In genomic region chr7:84582747-84583146, GRCh38 we compare ENCODE assay signal across 33 cellular contexts.
"Had no signal": no experiment of that assay in that cellular context is flagged by ENCODE, and none has a peak within 500 bp of the region (broad histone marks: within the 10 kb centered on the region; RNA-seq: fewer than 3 reads in every experiment).

No MANE protein-coding gene starts in this region.

- H3K27me3 ChIP-seq: adrenal gland, ascending aorta, body of pancreas, brain microvascular endothelial cell, breast epithelium, cardiac muscle cell had no signal

- DNase-seq: activated effector memory CD4-positive, alpha-beta T cell treated with anti-CD3 and anti-CD28 coated beads, Interleukin-2, amount 50 U/mL, for 16 hours; activated effector memory CD4-positive, alpha-beta T cell treated with Interleukin-2 at 50 U/mL for 16 hours; activated gamma-delta T cell; activated gamma-delta T cell treated with Interleukin-2 at 50 U/mL for 16 hours; activated naive CD4-positive, alpha-beta T cell; activated naive CD4-positive, alpha-beta T cell treated with anti-CD3 and anti-CD28 coated beads for 36 hours; activated naive CD4-positive, alpha-beta T cell treated with anti-CD3 and anti-CD28 coated beads, Interleukin-2, amount 10 ng/mL, durations not matched to agents 7 days and 5 days; activated naive CD4-positive, alpha-beta T cell treated with anti-CD3 and anti-CD28 coated beads, Interleukin-2, amount 50 U/mL, for 16 hours; activated naive CD4-positive, alpha-beta T cell treated with Interleukin-2 at 50 U/mL for 16 hours; activated naive CD8-positive, alpha-beta T cell treated with anti-CD3 and anti-CD28 coated beads for 36 hours; activated naive CD8-positive, alpha-beta T cell treated with anti-CD3 and anti-CD28 coated beads, Interleukin-2, amount 10 ng/mL, durations not matched to agents 7 days and 5 days; activated naive CD8-positive, alpha-beta T cell treated with anti-CD3 and anti-CD28 coated beads, Interleukin-2, amount 50 U/mL, for 24 hours; activated T-cell treated with anti-CD3 and anti-CD28 coated beads, Interleukin-2, amount 50 U/mL, for 24 hours; activated T-cell treated with anti-CD3 and anti-CD28 coated beads, Interleukin-2, amount 50 U/mL, for 4 hours; activated T-cell treated with anti-CD3 and anti-CD28 coated beads, Interleukin-2, amount 50 U/mL, for 48 hours; activated T-cell treated with anti-CD3 and anti-CD28 coated beads, Interleukin-2, amount 50 U/mL, for 72 hours; adrenal gland; amniotic stem cell; amygdala; anterior cingulate cortex; aorta; body of pancreas; brain microvascular endothelial cell; caudate nucleus; central memory CD4-positive, alpha-beta T cell; cerebellar nuclear complex had no signal

- FAIRE-seq: astrocyte, bronchial epithelial cell had no signal

- H3K27ac ChIP-seq: adrenal gland, ascending aorta, body of pancreas, brain microvascular endothelial cell, breast epithelium, cardiac muscle cell had no signal

- ATAC-seq: activated naive CD4-positive, alpha-beta T cell treated with anti-CD3 and anti-CD28 coated beads, Interleukin-2, amount 50 U/mL, for 72 hours; activated naive CD8-positive, alpha-beta T cell treated with anti-CD3 and anti-CD28 coated beads, Interleukin-2, amount 50 U/mL, for 24 hours; activated T-cell treated with anti-CD3 and anti-CD28 coated beads, Interleukin-2, amount 50 U/mL, for 4 hours; activated T-cell treated with anti-CD3 and anti-CD28 coated beads, Interleukin-2, amount 50 U/mL, for 72 hours; activated T-helper 17 cell treated with anti-CD3 and anti-CD28 coated beads, Interleukin-2, amount 50 U/mL, for 72 hours; body of pancreas had no signal

- H3K36me3 ChIP-seq: adrenal gland, ascending aorta, brain microvascular endothelial cell, breast epithelium, cardiac muscle cell had no signal

- H3K4me1 ChIP-seq: adrenal gland, ascending aorta, body of pancreas, breast epithelium had no signal

- H3K9me3 ChIP-seq: adrenal gland, ascending aorta, body of pancreas, breast epithelium had no signal

- H3K4me3 ChIP-seq: adrenal gland, ascending aorta, body of pancreas, breast epithelium, cardiac muscle cell had no signal
